Comparison of ENCODE assay signal across 9 cellular contexts in the genomic region with DNA sequence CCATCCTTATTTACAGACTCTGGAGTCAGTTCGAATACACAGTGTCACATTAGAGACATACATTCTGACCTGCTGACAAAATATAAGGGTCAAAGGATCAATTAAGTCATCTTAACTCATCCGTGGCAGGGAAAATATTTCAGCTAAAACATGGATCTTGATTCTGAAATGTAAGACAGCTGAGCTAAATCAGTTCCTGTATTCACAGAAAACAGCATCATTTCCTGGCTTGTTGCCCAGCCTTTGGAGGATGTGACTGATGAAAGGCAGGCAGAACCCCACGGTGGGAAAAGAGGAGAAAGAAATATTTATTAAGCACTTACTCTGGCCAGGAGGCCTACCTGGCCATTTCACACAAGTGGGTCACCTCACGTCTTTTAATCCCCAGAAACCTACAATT.
DNase-seq lines count a peak whose midpoint lies in the region; ATAC-seq, FAIRE-seq and TF ChIP-seq lines count a peak whose summit lies in the region.
"Had no signal": no experiment of that assay in that cellular context is flagged by ENCODE, and none has a peak within 500 bp of the region (broad histone marks: within the 10 kb centered on the region; RNA-seq: fewer than 3 reads in every experiment).

No MANE protein-coding gene starts in this region.

- no peaks in the 10 kb centered on the region for H3K79me2 ChIP-seq in PC-3 (ENCODE audit: low read length)

- H3K9ac ChIP-seq in PC-3 (ENCODE audit: low read length), result no peak overlapping the region

- FAIRE-seq in urothelium cell line (lab: Jason Lieb, UNC), result no peak

- no peaks in the 10 kb centered on the region for H3K9me2 ChIP-seq in PC-3 (replicated peaks; ENCODE audit: low read length)

- peaks cover 4% of the 10 kb centered on the region for H3K4me1 ChIP-seq in A673 (ENCODE audit: insufficient read depth, low read length, poor library complexity, severe bottlenecking)
- no peaks in the 10 kb centered on the region for H3K4me1 ChIP-seq in PC-3 (ENCODE audit: insufficient read depth, low read length)

- H2AFZ ChIP-seq in PC-3 (ENCODE audit: low read length), result no peak overlapping the region

- H3K4me3 ChIP-seq in A673 (ENCODE audit: low read depth, low read length, poor library complexity, severe bottlenecking) (no peak overlapping the region), PC-3 (ENCODE audit: low read length) (no peak overlapping the region)

- no peaks in the 10 kb centered on the region for H4K20me1 ChIP-seq in PC-3 (ENCODE audit: low read length)

- H3F3A ChIP-seq in PC-3 (ENCODE audit: low read length, unreplicated experiment), result no peaks in the 10 kb centered on the region

- H3K9me3 ChIP-seq in A673 (ENCODE audit: low read depth, low read length, poor library complexity, severe bottlenecking) (no peaks in the 10 kb centered on the region), PC-3 (ENCODE audit: low read length) (no peaks in the 10 kb centered on the region)

- CTCF ChIA-PET in A673 (lab: Charles Lee) (interaction anchor here (0.5 kb wide), 1 partner anchor 122 kb away, joined by 3 read pairs; no protein-coding TSS in a partner anchor), PC-3 (lab: Charles Lee) (no interaction called here)

- TF ChIP-seq CTCF in A673 (conservative IDR thresholded peaks at IDR 0.05; ENCODE audit: low read depth, low read length), result no peak
- no peak for TF ChIP-seq CTCF in PC-3 (conservative IDR thresholded peaks at IDR 0.05; ENCODE audit: low read depth, low read length)

- H3K27me3 ChIP-seq in A673 (replicated peaks; ENCODE audit: insufficient read depth, low read depth, low read length, poor library complexity) (no peaks in the 10 kb centered on the region), PC-3 (ENCODE audit: low read length) (peaks cover 13% of the 10 kb centered on the region)

- peak; percentile 82 for DNase-seq in A673 (ENCODE audit: low spot score)
- DNase-seq in HS-5 (ENCODE audit: low read depth), result peak; percentile 67
- peak; percentile 77 for DNase-seq in PC-3
- peak; percentile 1 for DNase-seq in fibroblast of the conjunctiva (ENCODE audit: low read depth)
- DNase-seq in NOMO-1 (lab: John Stamatoyannopoulos, UW; ENCODE audit: unreplicated experiment in 2 of 2), result no peak
- DNase-seq in urothelium cell line (ENCODE audit: low spot score), result no peak

- no TSS peak for BruUV-seq in A673 (replicated peaks; lab: Mats Ljungman, UMichigan)
- BruUV-seq in PC-3 (replicated peaks; lab: Mats Ljungman, UMichigan), result no TSS peak

- POLR2A ChIA-PET in A673 (lab: Charles Lee; ENCODE audit: low non-redundant PET), result interaction anchor here (0.6 kb wide), 1 partner anchor 440 kb away, joined by 5 read pairs; no protein-coding TSS in a partner anchor
- POLR2A ChIA-PET in PC-3 (lab: Charles Lee; ENCODE audit: unreplicated experiment), result no interaction called here

- H3K36me3 ChIP-seq in A673 (ENCODE audit: insufficient read depth, low read length, poor library complexity, severe bottlenecking) (no peaks in the 10 kb centered on the region), PC-3 (ENCODE audit: low read depth, low read length) (no peaks in the 10 kb centered on the region)

- H3K27ac ChIP-seq in A673 (ENCODE audit: low read depth, low read length, poor library complexity, severe bottlenecking) (no peak overlapping the region), PC-3 (ENCODE audit: low read length) (no peak overlapping the region)

- intact Hi-C loops in A673 (cut with micrococcal nuclease; ENCODE audit: unreplicated experiment), result no loop called here
- intact Hi-C loops in PC-3 (cut with micrococcal nuclease), result no loop called here

- H3K4me2 ChIP-seq in PC-3 (ENCODE audit: low read length), result no peak overlapping the region

- ATAC-seq in PC-3, result no peak
- no peak for ATAC-seq in HG03469 (IDR thresholded peaks at IDR 0.05; ENCODE audit: unreplicated experiment)
- ATAC-seq in GM18517 (IDR thresholded peaks at IDR 0.05; ENCODE audit: unreplicated experiment), result no peak
- ATAC-seq: left lobe of liver had no signal

Comparison
In these comparisons a context has a peak if more than half of its experiments do, and no peak if none do; other contexts are left out.
1. DNase-seq: peak in A673 (single experiment), HS-5 (single experiment), PC-3 (single experiment) and fibroblast of the conjunctiva (single experiment); none in NOMO-1 (0 of 2) and urothelium cell line (single experiment).